In genomic region chr7:38311329-38311937, GRCh38 we compare ENCODE assay signal across 8 cellular contexts.
A peak's percentile ranks its signal among the peaks of the same experiment; 100 is the strongest.
DNase-seq lines count a peak whose midpoint lies in the region; ATAC-seq and TF ChIP-seq lines count a peak whose summit lies in the region.

No MANE protein-coding gene starts in this region.

- DNase-seq in stimulated activated CD4-positive, alpha-beta T cell treated with anti-CD3 and anti-CD28 coated beads, Interleukin-4, amount 100 ng/mL, for 1 hour = peak; percentile 6
- no peak for DNase-seq in stimulated activated CD4-positive, alpha-beta T cell treated with anti-CD3 and anti-CD28 coated beads, Interleukin-4, amount 100 ng/mL, for 4 hours
- DNase-seq in HK-2 (ENCODE audit: unreplicated experiment) (peak; percentile 69), ascending aorta (ENCODE audit: low spot score in 2 of 2) (no peak), lung (ENCODE audit: low spot score) (peak; percentile 52), aorta (peak; percentile 56 to 81), HPDE6-E6E7 (ENCODE audit: extremely low spot score) (no peak), SJCRH30 (no peak)

- H3K9me3 ChIP-seq in ascending aorta = no peaks in the 10 kb centered on the region
- H3K9me3 ChIP-seq in lung (ENCODE audit: control insufficient read depth in 2 of 2, insufficient read depth in 1 of 2, low read length in 1 of 2) = no peaks in the 10 kb centered on the region
- no peaks in the 10 kb centered on the region for H3K9me3 ChIP-seq in aorta (ENCODE audit: control insufficient read depth, low read length)
- H3K9me3 ChIP-seq in SJCRH30 (replicated peaks) = 0 out of 2 replicates have a peak, but pooled peaks cover 3% of the 10 kb centered on the region

- no peaks in the 10 kb centered on the region for H3K4me1 ChIP-seq in ascending aorta
- H3K4me1 ChIP-seq in lung (ENCODE audit: control insufficient read depth in 2 of 2, insufficient read depth in 2 of 2, low read length in 2 of 2) = peaks cover 0 to 6% of the 10 kb centered on the region in 2 donors
- no peaks in the 10 kb centered on the region for H3K4me1 ChIP-seq in aorta (ENCODE audit: control insufficient read depth in 1 of 2, insufficient read depth in 2 of 2, low read length in 2 of 2)
- 0 out of 2 replicates have a peak, but pooled peaks cover 4% of the 10 kb centered on the region for H3K4me1 ChIP-seq in SJCRH30

- H3K27ac ChIP-seq in ascending aorta (no peak overlapping the region), lung (ENCODE audit: low read depth in 1 of 2, low read length in 1 of 2) (peak overlapping the region in 1 of 2 donors; percentile 86), aorta (ENCODE audit: low read depth in 1 of 2, low read length in 2 of 2) (no peak overlapping the region), SJCRH30 (no peak overlapping the region)

- H3K36me3 ChIP-seq in ascending aorta = no peaks in the 10 kb centered on the region
- no peaks in the 10 kb centered on the region for H3K36me3 ChIP-seq in lung (ENCODE audit: control insufficient read depth in 2 of 2, insufficient read depth in 2 of 2, low read length in 2 of 2)
- H3K36me3 ChIP-seq in aorta (ENCODE audit: control insufficient read depth in 1 of 2, insufficient read depth in 2 of 2, low read length in 1 of 2) = no peaks in the 10 kb centered on the region
- no peaks in the 10 kb centered on the region for H3K36me3 ChIP-seq in SJCRH30

- H3K4me3 ChIP-seq in ascending aorta = peak overlapping the region; percentile 42 to 61
- peak overlapping the region; percentile 41 for H3K4me3 ChIP-seq in lung
- peak overlapping the region; percentile 2 to 11 for H3K4me3 ChIP-seq in aorta (ENCODE audit: low read length in 2 of 2)
- no peak overlapping the region for H3K4me3 ChIP-seq in SJCRH30

- 14 to 23% methylated on average over 37 to 38 of the region's 38 CpGs for WGBS in lung, 2 donors
- WGBS in aorta, 2 donors = 12 to 21% methylated on average over 38 of the region's 38 CpGs

- TF ChIP-seq CTCF in ascending aorta (IDR thresholded peaks at IDR 0.05) (no peak), lung (IDR thresholded peaks at IDR 0.05; ENCODE audit: control extremely low read depth, extremely low read depth) (no peak)

- H3K27me3 ChIP-seq in ascending aorta = no peaks in the 10 kb centered on the region
- no peaks in the 10 kb centered on the region for H3K27me3 ChIP-seq in lung (ENCODE audit: control insufficient read depth, insufficient read depth)
- no peaks in the 10 kb centered on the region for H3K27me3 ChIP-seq in aorta (ENCODE audit: control insufficient read depth in 1 of 2, insufficient read depth in 2 of 2, low read length in 1 of 2)
- H3K27me3 ChIP-seq in SJCRH30 = peaks cover 4% of the 10 kb centered on the region; the same call in 1 of the 2 replicates

- peak; percentile 65 for ATAC-seq in lung (ENCODE audit: insufficient read depth, low FRiP score)
- peak; percentile 77 for ATAC-seq in aorta (ENCODE audit: low FRiP score)

- intact Hi-C loops in ascending aorta (cut with DNase I) = no loop called here
- intact Hi-C loops in aorta (cut with DNase I) = no loop called here

Comparison
In these comparisons a context has a peak if more than half of its experiments do, and no peak if none do; other contexts are left out.
1. DNase-seq: peak in stimulated activated CD4-positive, alpha-beta T cell treated with anti-CD3 and anti-CD28 coated beads, Interleukin-4, amount 100 ng/mL, for 1 hour (single experiment), HK-2 (single experiment), lung (single experiment) and aorta (2 of 2); none in stimulated activated CD4-positive, alpha-beta T cell treated with anti-CD3 and anti-CD28 coated beads, Interleukin-4, amount 100 ng/mL, for 4 hours (0 of 2), ascending aorta (0 of 2), HPDE6-E6E7 (single experiment) and SJCRH30 (0 of 2).